30 cellular contexts compared by ENCODE assay signal in genomic region chrX:137352101-137352660, GRCh38.
DNase-seq lines count a peak whose midpoint lies in the region; ATAC-seq, FAIRE-seq and TF ChIP-seq lines count a peak whose summit lies in the region.
"Had no signal": no experiment of that assay in that cellular context is flagged by ENCODE, and none has a peak within 500 bp of the region (broad histone marks: within the 10 kb centered on the region; RNA-seq: fewer than 3 reads in every experiment).

No MANE protein-coding gene starts in this region.

- no peak overlapping the region for H3K4me2 ChIP-seq in H1 (ENCODE audit: insufficient read depth in 1 of 2, low read depth in 2 of 2, low read length in 2 of 2)
- H3K4me2 ChIP-seq: hepatocyte had no signal

- no peak overlapping the region for H2BK15ac ChIP-seq in H1 (ENCODE audit: low read length)

- H4K5ac ChIP-seq in H1 (ENCODE audit: insufficient read length, low read depth, low read length) = no peak overlapping the region

- no peak overlapping the region for H3K27ac ChIP-seq in H1 (ENCODE audit: low read depth, low read length)
- no peak overlapping the region for H3K27ac ChIP-seq in CD8-positive, alpha-beta T cell (ENCODE audit: low read depth, low read length)
- H3K27ac ChIP-seq: breast epithelium, coronary artery, esophagus squamous epithelium, hepatocyte, left lung, transverse colon had no signal

- H4K8ac ChIP-seq in H1 (ENCODE audit: extremely low read depth, insufficient read depth, low read length) = no peak overlapping the region

- H3K27me3 ChIP-seq in GM06990 (replicated peaks; ENCODE audit: control insufficient read depth, insufficient read depth, low read length) (no peaks in the 10 kb centered on the region), H1 (replicated peaks in 1 of 4; ENCODE audit: control insufficient read depth in 3 of 4, extremely low read depth in 1 of 4, insufficient read depth in 3 of 4, low read length in 3 of 4) (no peaks in the 10 kb centered on the region)
- no peaks in the 10 kb centered on the region for H3K27me3 ChIP-seq in CD8-positive, alpha-beta T cell (ENCODE audit: insufficient read depth, low read length)
- H3K27me3 ChIP-seq: esophagus squamous epithelium, hepatocyte, left lung, transverse colon had no signal

- TF ChIP-seq POLR2A in NB4 (IDR thresholded peaks at IDR 0.05; ENCODE audit: extremely low read depth, insufficient read length) (no peak), H1 (IDR thresholded peaks at IDR 0.05; ENCODE audit: control extremely low read depth in 1 of 2, low read depth in 2 of 2, low read length in 2 of 2) (no peak)

- no peak overlapping the region for H3K4ac ChIP-seq in H1 (replicated peaks; ENCODE audit: insufficient read length, low read depth, low read length)

- POLR2A ChIA-PET in H1 (lab: Charles Lee; ENCODE audit: partially characterized antibody) = no interaction called here
- POLR2A ChIA-PET in CD8-positive, alpha-beta T cell (lab: Charles Lee) = no interaction called here

- H4K91ac ChIP-seq in H1 (replicated peaks; ENCODE audit: insufficient read length, low read length) = no peak overlapping the region

- no peak overlapping the region for H2BK5ac ChIP-seq in H1 (ENCODE audit: low read depth, low read length)

- no peak overlapping the region for H2AK5ac ChIP-seq in H1 (ENCODE audit: low read depth, low read length)

- no peak overlapping the region for H3K9ac ChIP-seq in H1 (replicated peaks in 1 of 4; ENCODE audit: extremely low read depth in 1 of 4, low read depth in 3 of 4, low read length in 3 of 4)

- H3K14ac ChIP-seq in H1 (ENCODE audit: insufficient read length) = no peak overlapping the region

- TF ChIP-seq RAD21 in H1 (IDR thresholded peaks at IDR 0.05 in 1 of 2, conservative IDR thresholded peaks at IDR 0.05 in 1 of 2; ENCODE audit: low read depth in 2 of 2, low read length in 2 of 2) = peak; percentile 20 to 32; a peak in 3 of 4 replicates

- CTCF ChIA-PET in H1 (lab: Charles Lee; ENCODE audit: partially characterized antibody) = interaction anchor here (0.5 to 2.2 kb wide), 5 partner anchors 10 to 1217 kb away, joined by 3 to 9 read pairs (median 3); no protein-coding TSS in a partner anchor
- CTCF ChIA-PET in CD8-positive, alpha-beta T cell (lab: Charles Lee) = no interaction called here

- H2BK20ac ChIP-seq in H1 (ENCODE audit: low read length) = no peak overlapping the region

- no peak overlapping the region for H3K4me3 Mint-ChIP-seq in CD8-positive, alpha-beta T cell
- H3K4me3 Mint-ChIP-seq: CD8-positive, alpha-beta memory T cell; effector memory CD8-positive, alpha-beta T cell; naive thymus-derived CD4-positive, alpha-beta T cell; T-cell had no signal

- peak; percentile 20 for TF ChIP-seq CTCF in GM06990 (IDR thresholded peaks at IDR 0.05; ENCODE audit: insufficient read depth, low read length, poor library complexity, severe bottlenecking)
- peak; percentile 32 for TF ChIP-seq CTCF in GM13977 (IDR thresholded peaks at IDR 0.05; ENCODE audit: extremely low read depth, insufficient read depth, missing control alignments)
- peak; percentile 10 for TF ChIP-seq CTCF in NB4 (IDR thresholded peaks at IDR 0.05; ENCODE audit: low read depth, low read length)
- peak; percentile 7 to 38 (median 15); a peak in 2 of 4 replicates for TF ChIP-seq CTCF in H1 (IDR thresholded peaks at IDR 0.05; ENCODE audit: control extremely low read depth in 1 of 3, insufficient read depth in 1 of 3, low read depth in 1 of 3, low read length in 3 of 3)
- TF ChIP-seq CTCF in CD8-positive, alpha-beta T cell (IDR thresholded peaks at IDR 0.05) = no peak

- no peaks in the 10 kb centered on the region for H3K23me2 ChIP-seq in H1 (ENCODE audit: low read depth, low read length)

- H3K23ac ChIP-seq in H1 (ENCODE audit: insufficient read length) = no peak overlapping the region

- H3K79me1 ChIP-seq in H1 (ENCODE audit: low read depth, low read length) = no peaks in the 10 kb centered on the region

- intact Hi-C loops in CD8-positive, alpha-beta T cell (cut with DNase I, micrococcal nuclease) = no loop called here

- H3K9me3 Mint-ChIP-seq in CD8-positive, alpha-beta T cell = no peaks in the 10 kb centered on the region
- H3K9me3 Mint-ChIP-seq: CD8-positive, alpha-beta memory T cell; naive thymus-derived CD4-positive, alpha-beta T cell; T-cell had no signal

- ATAC-seq in HG03342 (IDR thresholded peaks at IDR 0.05; ENCODE audit: unreplicated experiment) = no peak
- no peak for ATAC-seq in CD8-positive, alpha-beta T cell
- ATAC-seq: effector memory CD8-positive, alpha-beta T cell; left lung; naive thymus-derived CD4-positive, alpha-beta T cell; T-cell had no signal

- H2AFZ ChIP-seq in H1 (ENCODE audit: low read length) = no peak overlapping the region
- H2AFZ ChIP-seq: hepatocyte had no signal

- no peak for FAIRE-seq in H1 (lab: Jason Lieb, UNC)
- FAIRE-seq: frontal cortex, TTC549 had no signal

- H3K56ac ChIP-seq in H1 (replicated peaks; ENCODE audit: insufficient read length, low read depth, low read length) = no peak overlapping the region

- H2BK12ac ChIP-seq in H1 (ENCODE audit: low read depth, low read length) = no peak overlapping the region

- H2BK120ac ChIP-seq in H1 (replicated peaks; ENCODE audit: low read depth, low read length) = no peak overlapping the region

- no peak overlapping the region for H3K18ac ChIP-seq in H1 (ENCODE audit: extremely low read depth, low read length)

- no peaks in the 10 kb centered on the region for H4K20me1 ChIP-seq in H1 (replicated peaks in 1 of 2; ENCODE audit: control insufficient read depth in 1 of 2, insufficient read depth in 2 of 2, low read length in 2 of 2)

- no peaks in the 10 kb centered on the region for H3K36me3 Mint-ChIP-seq in CD8-positive, alpha-beta T cell
- H3K36me3 Mint-ChIP-seq: CD8-positive, alpha-beta memory T cell; naive thymus-derived CD4-positive, alpha-beta T cell; T-cell had no signal

- no peaks in the 10 kb centered on the region for H3K4me1 Mint-ChIP-seq in CD8-positive, alpha-beta T cell (ENCODE audit: low read depth)
- H3K4me1 Mint-ChIP-seq: CD8-positive, alpha-beta memory T cell; T-cell had no signal

- no peaks in the 10 kb centered on the region for H3K27me3 Mint-ChIP-seq in CD8-positive, alpha-beta T cell (ENCODE audit: low read depth)
- H3K27me3 Mint-ChIP-seq: effector memory CD8-positive, alpha-beta T cell; naive thymus-derived CD4-positive, alpha-beta T cell had no signal

- no peaks in the 10 kb centered on the region for H3K9me3 ChIP-seq in H1 (ENCODE audit: insufficient read depth in 2 of 2, low read depth in 1 of 2, low read length in 1 of 2)
- H3K9me3 ChIP-seq in CD8-positive, alpha-beta T cell (ENCODE audit: low read length) = no peaks in the 10 kb centered on the region
- H3K9me3 ChIP-seq: breast epithelium, esophagus squamous epithelium, left lung, transverse colon had no signal

- no peak overlapping the region for H3K27ac Mint-ChIP-seq in CD8-positive, alpha-beta T cell
- H3K27ac Mint-ChIP-seq: CD8-positive, alpha-beta memory T cell; effector memory CD8-positive, alpha-beta T cell; naive thymus-derived CD4-positive, alpha-beta T cell; T-cell had no signal

- H3K79me2 ChIP-seq in H1 (ENCODE audit: control insufficient read depth in 1 of 2, insufficient read depth in 2 of 2, low read length in 2 of 2) = no peaks in the 10 kb centered on the region
- H3K79me2 ChIP-seq: hepatocyte had no signal

- no peak for TF ChIP-seq EP300 in H1 (IDR thresholded peaks at IDR 0.05; ENCODE audit: borderline replicate concordance in 1 of 2, low read depth in 2 of 2, low read length in 2 of 2)

- H3K36me3 ChIP-seq in GM06990 (ENCODE audit: control insufficient read depth, insufficient read depth, low read length) = no peaks in the 10 kb centered on the region
- no peaks in the 10 kb centered on the region for H3K36me3 ChIP-seq in H1 (ENCODE audit: control insufficient read depth in 2 of 4, insufficient read depth in 4 of 4, low read length in 3 of 4)
- H3K36me3 ChIP-seq in CD8-positive, alpha-beta T cell (ENCODE audit: insufficient read depth, low read length) = no peaks in the 10 kb centered on the region
- H3K36me3 ChIP-seq: breast epithelium, esophagus squamous epithelium, left lung, transverse colon had no signal

- no peaks in the 10 kb centered on the region for H3K4me1 ChIP-seq in H1 (replicated peaks in 1 of 4; ENCODE audit: control insufficient read depth in 3 of 4, insufficient read depth in 4 of 4, low read length in 3 of 4)
- no peaks in the 10 kb centered on the region for H3K4me1 ChIP-seq in CD8-positive, alpha-beta T cell (ENCODE audit: insufficient read depth, low read length)
- H3K4me1 ChIP-seq: breast epithelium, esophagus squamous epithelium, left lung, transverse colon had no signal

- H3K4me3 ChIP-seq in GM06990 (replicated peaks; ENCODE audit: low read depth, low read length) (no peak overlapping the region), NB4 (ENCODE audit: low read depth, low read length) (no peak overlapping the region), H1 (ENCODE audit: extremely low read depth in 1 of 4, insufficient read depth in 2 of 4, low read depth in 3 of 4, low read length in 4 of 4) (no peak overlapping the region)
- H3K4me3 ChIP-seq in CD8-positive, alpha-beta T cell (ENCODE audit: low read depth, low read length) = no peak overlapping the region
- H3K4me3 ChIP-seq: breast epithelium, coronary artery, esophagus squamous epithelium, hepatocyte, left lung, transverse colon had no signal

- DNase-seq in GM06990 (ENCODE audit: extremely low read depth, insufficient read length) (no peak), GM13977 (ENCODE audit: low spot score) (no peak), NB4 (ENCODE audit: low read depth) (peak; percentile 1), H1 (ENCODE audit: low read depth in 1 of 2, low spot score in 2 of 2) (no peak), amygdala (lab: John Stamatoyannopoulos, UW) (no peak), T-helper 1 cell (no peak)
- no peak for DNase-seq in CD8-positive, alpha-beta T cell
- DNase-seq: activated CD4-positive, alpha-beta T cell treated with anti-CD3 and anti-CD28 coated beads for 1 hour; activated CD8-positive, alpha-beta memory T cell treated with anti-CD3 and anti-CD28 coated beads for 24 hours; activated naive CD4-positive, alpha-beta T cell; activated T-cell treated with anti-CD3 and anti-CD28 coated beads, Interleukin-2, amount 50 U/mL, for 48 hours; CD8-positive, alpha-beta memory T cell; effector memory CD8-positive, alpha-beta T cell; esophagus squamous epithelium; left lung; naive thymus-derived CD4-positive, alpha-beta T cell; NCI-H1092; NCI-H1930; NCI-H2227 treated with DMSO at 0.1 percent for 48 hours; occipital lobe; OCI-M1; SHP77; T-cell; transverse colon had no signal

- in situ Hi-C loops in GM13977 (cut with MboI; ENCODE audit: low pct_unique_long_range_greater_than_20kb, low sequenced_read_pairs, unreplicated experiment) = no loop called here

TF ChIP-seq in H1, 55 proteins besides CTCF, POLR2A, EP300 and RAD21:
- TF ChIP-seq TAF1 (IDR thresholded peaks at IDR 0.05; ENCODE audit: low read depth, low read length) = no peak
